Comparison of ENCODE assay signal across 9 cellular contexts in genomic region chr1:149606056-149606714, GRCh38. TPM values are rescaled to one million over a fixed set of nuclear protein-coding genes. Genes with fewer than 3 reads are reported as not detected.
A peak's percentile ranks its signal among the peaks of the same experiment; 100 is the strongest.
DNase-seq lines count a peak whose midpoint lies in the region; ATAC-seq and TF ChIP-seq lines count a peak whose summit lies in the region.
"Not testable (repeated sequence)": the region's sequence is repeated elsewhere in the genome, so short reads cannot be mapped to it uniquely, and the experiment has no call there.
"Had no signal": no experiment of that assay in that cellular context is flagged by ENCODE, and none has a peak within 500 bp of the region (broad histone marks: within the 10 kb centered on the region; RNA-seq: fewer than 3 reads in every experiment).

No MANE protein-coding gene starts in this region.

- not testable (repeated sequence) for H3K36me3 Mint-ChIP-seq in CD4-positive, alpha-beta T cell (ENCODE audit: low read depth); T-cell; activated T-cell treated with anti-CD3 and anti-CD28 coated beads, Interleukin-2, amount 50 U/mL, for 72 hours (ENCODE audit: insufficient read depth in 2 of 2); nephron (ENCODE audit: low read depth)

- H3K36me3 ChIP-seq in HUES48 (ENCODE audit: control insufficient read depth, insufficient read depth, low read length); left ventricle myocardium inferior: not testable (repeated sequence)

- ATAC-seq in CD4-positive, alpha-beta T cell (ENCODE audit: poor library complexity); T-cell (replicated peaks in 1 of 4); activated T-cell treated with anti-CD3 and anti-CD28 coated beads, Interleukin-2, amount 50 U/mL, for 72 hours (replicated peaks in 1 of 2): not testable (repeated sequence)

- H3K4me1 ChIP-seq in HUES48 (ENCODE audit: control insufficient read depth, insufficient read depth, low read length); left ventricle myocardium inferior: not testable (repeated sequence)

- H3K27me3 Mint-ChIP-seq in CD4-positive, alpha-beta T cell; T-cell; activated T-cell treated with anti-CD3 and anti-CD28 coated beads, Interleukin-2, amount 50 U/mL, for 72 hours (ENCODE audit: low read depth); nephron (ENCODE audit: low read depth): not testable (repeated sequence)

- DNase-seq in CD4-positive, alpha-beta T cell: peak in 5 of 10 experiments; percentile 13 to 33 (median 21)
- peak in 17 of 34 experiments; percentile 3 to 42 (median 10) for DNase-seq in T-cell
- peak; percentile 1 to 19 for DNase-seq in activated T-cell treated with anti-CD3 and anti-CD28 coated beads, Interleukin-2, amount 50 U/mL, for 72 hours
- peak; percentile 43 for DNase-seq in central memory CD4-positive, alpha-beta T cell
- not testable (repeated sequence) for DNase-seq in left ventricle myocardium inferior
- peak in 5 of 6 experiments; percentile 6 to 65 (median 16) for DNase-seq in stimulated activated naive CD4-positive, alpha-beta T cell (lab: John Stamatoyannopoulos, UW)

- TF ChIP-seq CTCF in CD4-positive, alpha-beta T cell (IDR thresholded peaks at IDR 0.05); left ventricle myocardium inferior (IDR thresholded peaks at IDR 0.05; ENCODE audit: borderline replicate concordance); nephron (IDR thresholded peaks at IDR 0.05; ENCODE audit: unreplicated experiment in 3 of 3): not testable (repeated sequence)

- not testable (repeated sequence) for H3K9me3 ChIP-seq in CD4-positive, alpha-beta T cell (ENCODE audit: control insufficient read depth, low read length); HUES48 (ENCODE audit: control insufficient read depth, insufficient read depth, low read length); left ventricle myocardium inferior (replicated peaks)

- CTCF ChIA-PET in CD4-positive, alpha-beta T cell (lab: Charles Lee); T-cell (lab: Charles Lee): not testable (repeated sequence)

- H3K4me3 Mint-ChIP-seq in CD4-positive, alpha-beta T cell: peak overlapping the region; percentile 97
- H3K4me3 Mint-ChIP-seq in T-cell: peak overlapping the region; percentile 84 to 88 (median 85)
- H3K4me3 Mint-ChIP-seq in activated T-cell treated with anti-CD3 and anti-CD28 coated beads, Interleukin-2, amount 50 U/mL, for 72 hours: peak overlapping the region; percentile 82 to 91
- peak overlapping the region; percentile 74 to 82 (median 81) for H3K4me3 Mint-ChIP-seq in nephron

- not testable (repeated sequence) for H3K4me1 Mint-ChIP-seq in CD4-positive, alpha-beta T cell (ENCODE audit: low read depth); T-cell; activated T-cell treated with anti-CD3 and anti-CD28 coated beads, Interleukin-2, amount 50 U/mL, for 72 hours (ENCODE audit: low read depth); nephron

- intact Hi-C loops in CD4-positive, alpha-beta T cell (cut with DNase I, micrococcal nuclease); left ventricle myocardium inferior (cut with micrococcal nuclease): not testable (repeated sequence)

- H3K9me3 Mint-ChIP-seq in CD4-positive, alpha-beta T cell; T-cell; activated T-cell treated with anti-CD3 and anti-CD28 coated beads, Interleukin-2, amount 50 U/mL, for 72 hours; nephron: not testable (repeated sequence)

- peak overlapping the region; percentile 35 for H3K27ac ChIP-seq in CD4-positive, alpha-beta T cell (ENCODE audit: low read depth, low read length)
- H3K27ac ChIP-seq in HUES48 (ENCODE audit: low read depth, low read length); left ventricle myocardium inferior (replicated peaks): not testable (repeated sequence)

- H3K9ac ChIP-seq in HUES48 (ENCODE audit: low read depth, low read length): not testable (repeated sequence)

- not testable (repeated sequence) for H3K27me3 ChIP-seq in CD4-positive, alpha-beta T cell (ENCODE audit: control insufficient read depth, insufficient read depth, low read length); HUES48 (ENCODE audit: control insufficient read depth, insufficient read depth, low read length); left ventricle myocardium inferior (ENCODE audit: low read depth)

- peak overlapping the region; percentile 96 for H3K27ac Mint-ChIP-seq in CD4-positive, alpha-beta T cell
- peak overlapping the region; percentile 94 to 95 for H3K27ac Mint-ChIP-seq in T-cell
- H3K27ac Mint-ChIP-seq in activated T-cell treated with anti-CD3 and anti-CD28 coated beads, Interleukin-2, amount 50 U/mL, for 72 hours: peak overlapping the region; percentile 95
- H3K27ac Mint-ChIP-seq in nephron: not testable (repeated sequence)

- POLR2A ChIA-PET in CD4-positive, alpha-beta T cell (lab: Charles Lee); T-cell (lab: Charles Lee): not testable (repeated sequence)

- peak overlapping the region; percentile 41 for H3K4me3 ChIP-seq in HUES48 (ENCODE audit: low read depth, low read length)
- H3K4me3 ChIP-seq in left ventricle myocardium inferior: peak overlapping the region; percentile 34

RNA-seq across cellular contexts. Expression of gene PPIAL4C, which starts 22.5 kb away (rescaled TPM):
- not detected for total RNA-seq in CD4-positive, alpha-beta T cell
- total RNA-seq in T-cell (1 to 10 TPM in 3 of 5 donors, not detected in 2; 1.0 to 4.0 (median 1.4) TPM), left ventricle myocardium inferior (not detected)
- total RNA-seq in activated T-cell treated with anti-CD3 and anti-CD28 coated beads, Interleukin-2, amount 50 U/mL, for 72 hours: not detected
- total RNA-seq: dermis microvascular lymphatic vessel endothelial cell had no signal
